25 cellular contexts compared by ENCODE assay signal in genomic region chr6:73157870-73158269, GRCh38.
DNase-seq lines count a peak whose midpoint lies in the region; TF ChIP-seq lines count a peak whose summit lies in the region.
"Had no signal": no experiment of that assay in that cellular context is flagged by ENCODE, and none has a peak within 500 bp of the region (broad histone marks: within the 10 kb centered on the region; RNA-seq: fewer than 3 reads in every experiment).

No MANE protein-coding gene starts in this region.

- DNase-seq in activated CD4-positive, alpha-beta T cell treated with anti-CD3 and anti-CD28 coated beads, Interleukin-2, amount 10 ng/mL, durations not matched to agents 24 days and 14 days: peak; percentile 34
- DNase-seq in activated CD4-positive, alpha-beta T cell treated with anti-CD3 and anti-CD28 coated beads, Interleukin-2, amount 50 U/mL, for 48 hours: no peak
- DNase-seq in H7 (peak; percentile 26), chondrocyte (ENCODE audit: low spot score) (peak; percentile 75), sigmoid colon (peak; percentile 61), iPS-NIHi11 (ENCODE audit: low spot score) (no peak), NCI-H2107 treated with DMSO at 0.1 percent for 48 hours (lab: John Stamatoyannopoulos, UW; ENCODE audit: unreplicated experiment) (no peak)
- DNase-seq: 8988T; ACHN; BE2C; C1 segment of cervical spinal cord; CD4-positive, alpha-beta memory T cell; CD4-positive, CD25-positive, alpha-beta regulatory T cell; CD8-positive, alpha-beta memory T cell; COR-L47; DMS 273 treated with DMSO at 0.1 percent for 48 hours; DMS153; DMS53; DMS79; DND-41; EL; GDM1 had no signal

- no peaks in the 10 kb centered on the region for H3K4me1 ChIP-seq in sigmoid colon
- H3K4me1 ChIP-seq: BE2C, BLaER1 had no signal

- intact Hi-C loops in activated CD4-positive, alpha-beta T cell treated with anti-CD3 and anti-CD28 coated beads, Interleukin-2, amount 10 ng/mL, durations not matched to agents 24 days and 14 days (cut with micrococcal nuclease): no loop called here
- intact Hi-C loops in sigmoid colon (cut with DNase I): no loop called here

- no peak overlapping the region for H3K4me3 Mint-ChIP-seq in activated CD4-positive, alpha-beta T cell treated with anti-CD3 and anti-CD28 coated beads, Interleukin-2, amount 10 ng/mL, durations not matched to agents 24 days and 14 days
- no peak overlapping the region for H3K4me3 Mint-ChIP-seq in chondrocyte (ENCODE audit: unreplicated experiment)
- H3K4me3 Mint-ChIP-seq: CD14-positive monocyte; CD4-positive, CD25-positive, alpha-beta regulatory T cell had no signal

- 90 to 92% methylated on average over 34 of the region's 34 CpGs for WGBS in sigmoid colon, 2 donors

- no peak overlapping the region for H3K27ac ChIP-seq in sigmoid colon
- H3K27ac ChIP-seq: BLaER1 had no signal

- no peaks in the 10 kb centered on the region for H3K36me3 ChIP-seq in H7 (replicated peaks; ENCODE audit: control insufficient read depth, insufficient read depth, low read length)
- H3K36me3 ChIP-seq in sigmoid colon: no peaks in the 10 kb centered on the region
- H3K36me3 ChIP-seq: BE2C had no signal

- H3K27ac Mint-ChIP-seq in activated CD4-positive, alpha-beta T cell treated with anti-CD3 and anti-CD28 coated beads, Interleukin-2, amount 10 ng/mL, durations not matched to agents 24 days and 14 days: no peak overlapping the region
- no peak overlapping the region for H3K27ac Mint-ChIP-seq in chondrocyte (ENCODE audit: unreplicated experiment)
- H3K27ac Mint-ChIP-seq: CD4-positive, alpha-beta memory T cell; CD4-positive, CD25-positive, alpha-beta regulatory T cell; CD8-positive, alpha-beta memory T cell had no signal

- TF ChIP-seq CTCF in chondrocyte (IDR thresholded peaks at IDR 0.05): no peak
- no peak for TF ChIP-seq CTCF in sigmoid colon (IDR thresholded peaks at IDR 0.05)

- H3K4me3 ChIP-seq in H7 (ENCODE audit: insufficient read depth, low read depth, low read length) (no peak overlapping the region), sigmoid colon (no peak overlapping the region)
- H3K4me3 ChIP-seq: BLaER1, GM12878 had no signal

- TF ChIP-seq POLR2A in sigmoid colon (IDR thresholded peaks at IDR 0.05): no peak

- no peaks in the 10 kb centered on the region for H3K27me3 ChIP-seq in H7 (ENCODE audit: control insufficient read depth, insufficient read depth, low read length)
- H3K27me3 ChIP-seq in sigmoid colon: no peaks in the 10 kb centered on the region
- H3K27me3 ChIP-seq: BE2C, BLaER1 had no signal

- TF ChIP-seq EP300 in sigmoid colon (IDR thresholded peaks at IDR 0.05): no peak

- no peaks in the 10 kb centered on the region for H3K27me3 Mint-ChIP-seq in activated CD4-positive, alpha-beta T cell treated with anti-CD3 and anti-CD28 coated beads, Interleukin-2, amount 10 ng/mL, durations not matched to agents 24 days and 14 days
- H3K27me3 Mint-ChIP-seq in chondrocyte (ENCODE audit: low read depth): peaks cover 4% of the 10 kb centered on the region
- H3K27me3 Mint-ChIP-seq: CD4-positive, CD25-positive, alpha-beta regulatory T cell had no signal

- no peaks in the 10 kb centered on the region for H3K9me3 ChIP-seq in sigmoid colon
- H3K9me3 ChIP-seq: BE2C had no signal

- no peaks in the 10 kb centered on the region for H3K4me1 Mint-ChIP-seq in activated CD4-positive, alpha-beta T cell treated with anti-CD3 and anti-CD28 coated beads, Interleukin-2, amount 10 ng/mL, durations not matched to agents 24 days and 14 days
- no peaks in the 10 kb centered on the region for H3K4me1 Mint-ChIP-seq in chondrocyte (ENCODE audit: low read depth)
- H3K4me1 Mint-ChIP-seq: CD14-positive monocyte; CD4-positive, alpha-beta memory T cell; CD4-positive, CD25-positive, alpha-beta regulatory T cell; CD8-positive, alpha-beta memory T cell had no signal

- H3K9me3 Mint-ChIP-seq in activated CD4-positive, alpha-beta T cell treated with anti-CD3 and anti-CD28 coated beads, Interleukin-2, amount 10 ng/mL, durations not matched to agents 24 days and 14 days: no peaks in the 10 kb centered on the region
- no peaks in the 10 kb centered on the region for H3K9me3 Mint-ChIP-seq in chondrocyte (ENCODE audit: low read depth)

- H3K36me3 Mint-ChIP-seq in activated CD4-positive, alpha-beta T cell treated with anti-CD3 and anti-CD28 coated beads, Interleukin-2, amount 10 ng/mL, durations not matched to agents 24 days and 14 days (ENCODE audit: low read depth): no peaks in the 10 kb centered on the region
- peaks cover 2% of the 10 kb centered on the region for H3K36me3 Mint-ChIP-seq in chondrocyte (ENCODE audit: low read depth)
- H3K36me3 Mint-ChIP-seq: CD4-positive, alpha-beta memory T cell; CD4-positive, CD25-positive, alpha-beta regulatory T cell; CD8-positive, alpha-beta memory T cell had no signal

Comparison
In these comparisons a context has a peak if more than half of its experiments do, and no peak if none do; other contexts are left out.
1. DNase-seq: peak in activated CD4-positive, alpha-beta T cell treated with anti-CD3 and anti-CD28 coated beads, Interleukin-2, amount 10 ng/mL, durations not matched to agents 24 days and 14 days (single experiment), H7 (single experiment), chondrocyte (single experiment) and sigmoid colon (single experiment); none in activated CD4-positive, alpha-beta T cell treated with anti-CD3 and anti-CD28 coated beads, Interleukin-2, amount 50 U/mL, for 48 hours (0 of 2), iPS-NIHi11 (single experiment) and NCI-H2107 treated with DMSO at 0.1 percent for 48 hours (single experiment).